In genomic region chr1:99180915-99181314, GRCh38 we compare ENCODE assay signal across 10 cellular contexts.
A peak's percentile ranks its signal among the peaks of the same experiment; 100 is the strongest.
DNase-seq lines count a peak whose midpoint lies in the region; ATAC-seq lines count a peak whose summit lies in the region.
"Had no signal": no experiment of that assay in that cellular context is flagged by ENCODE, and none has a peak within 500 bp of the region (broad histone marks: within the 10 kb centered on the region; RNA-seq: fewer than 3 reads in every experiment).

No MANE protein-coding gene starts in this region.

- no peak overlapping the region for H2BK12ac ChIP-seq in neuronal stem cell (ENCODE audit: low read length)

- DNase-seq in G401 (ENCODE audit: low spot score), result peak; percentile 52
- DNase-seq in NCI-H446 (lab: John Stamatoyannopoulos, UW), result peak; percentile 85 to 88
- DNase-seq in cerebellum (ENCODE audit: low spot score), result peak; percentile 13
- no peak for DNase-seq in neuronal stem cell (ENCODE audit: low spot score)
- no peak for DNase-seq in mesenteric fat pad (ENCODE audit: low spot score)
- no peak for DNase-seq in DMS153 treated with DMSO at 0.1 percent for 48 hours (lab: John Stamatoyannopoulos, UW; ENCODE audit: unreplicated experiment)

- no peak overlapping the region for H3K14ac ChIP-seq in neuronal stem cell (ENCODE audit: low read length)

- no peak overlapping the region for H4K8ac ChIP-seq in neuronal stem cell (ENCODE audit: low read depth, low read length)

- H2BK15ac ChIP-seq in neuronal stem cell (ENCODE audit: low read length), result no peak overlapping the region

- no peak overlapping the region for H2BK5ac ChIP-seq in neuronal stem cell (ENCODE audit: low read length)

- H3K4ac ChIP-seq in neuronal stem cell (ENCODE audit: low read length), result no peak overlapping the region

- H2AFZ ChIP-seq in neuronal stem cell (ENCODE audit: low read length), result peak overlapping the region; percentile 89

- no peak overlapping the region for H3K9ac ChIP-seq in neuronal stem cell (ENCODE audit: low read depth, low read length, poor library complexity)

- in situ Hi-C loops in G401 (cut with HindIII; ENCODE audit: low sequenced_read_pairs), result no loop called here

- peaks cover 0 to 2% of the 10 kb centered on the region in 2 donors for H3K4me1 ChIP-seq in neuronal stem cell (ENCODE audit: control insufficient read depth in 2 of 2, insufficient read depth in 1 of 2, low read depth in 1 of 2, low read length in 2 of 2)

- no peaks in the 10 kb centered on the region for H3K79me1 ChIP-seq in neuronal stem cell (ENCODE audit: low read depth, low read length)

- ATAC-seq in HG03025 (IDR thresholded peaks at IDR 0.05; ENCODE audit: low FRiP score, unreplicated experiment) (no peak), GM18502 (IDR thresholded peaks at IDR 0.05; ENCODE audit: poor library complexity, unreplicated experiment) (no peak)

- H3K23ac ChIP-seq in neuronal stem cell (ENCODE audit: low read depth, low read length, poor library complexity), result no peak overlapping the region

- H2BK120ac ChIP-seq in neuronal stem cell (ENCODE audit: low read depth, low read length), result no peak overlapping the region

- WGBS in neuronal stem cell (ENCODE audit: extremely low coverage in 2 of 2, insufficient read length in 2 of 2, insufficient replicate concordance in 1 of 2), 2 donors, result no CpG with 5 or more reads among the region's 2 CpGs

- no peak overlapping the region for H3K27ac ChIP-seq in neuronal stem cell (replicated peaks; ENCODE audit: low read length)
- H3K27ac ChIP-seq: HL-60 had no signal

- H3K9me3 ChIP-seq in neuronal stem cell (replicated peaks in 1 of 2; ENCODE audit: control insufficient read depth in 2 of 2, insufficient read depth in 1 of 2, low read depth in 1 of 2, low read length in 2 of 2), result no peaks in the 10 kb centered on the region
- H3K9me3 ChIP-seq: sigmoid colon had no signal

- no peaks in the 10 kb centered on the region for H3K36me3 ChIP-seq in neuronal stem cell (replicated peaks in 1 of 2; ENCODE audit: control insufficient read depth in 2 of 2, insufficient read depth in 2 of 2, low read length in 2 of 2)
- H3K36me3 ChIP-seq: sigmoid colon had no signal

- H3K4me3 ChIP-seq in neuronal stem cell (ENCODE audit: low read length in 2 of 2), result no peak overlapping the region
- H3K4me3 ChIP-seq: sigmoid colon had no signal

- H3K27me3 ChIP-seq in neuronal stem cell (ENCODE audit: control insufficient read depth in 3 of 3, insufficient read depth in 3 of 3, low read depth in 1 of 3, low read length in 3 of 3), result no peaks in the 10 kb centered on the region
- H3K27me3 ChIP-seq: sigmoid colon had no signal

- no peak overlapping the region for H4K91ac ChIP-seq in neuronal stem cell (ENCODE audit: low read depth, low read length, poor library complexity)

- H3K4me2 ChIP-seq in neuronal stem cell (ENCODE audit: insufficient read depth, low read length, poor library complexity, severe bottlenecking), result no peak overlapping the region

- H2AK5ac ChIP-seq in neuronal stem cell (ENCODE audit: low read depth, low read length), result no peak overlapping the region

- H3K18ac ChIP-seq in neuronal stem cell (ENCODE audit: low read length), result no peak overlapping the region

Comparison
In these comparisons a context has a peak if more than half of its experiments do, and no peak if none do; other contexts are left out.
1. DNase-seq: peak in G401 (single experiment), NCI-H446 (2 of 2) and cerebellum (single experiment); none in neuronal stem cell (single experiment), mesenteric fat pad (single experiment) and DMS153 treated with DMSO at 0.1 percent for 48 hours (single experiment).